8 cellular contexts compared by ENCODE assay signal in genomic region chr6:4021133-4021861, GRCh38. TPM values are rescaled to one million over a fixed set of nuclear protein-coding genes. Genes with fewer than 3 reads are reported as not detected.
A peak's percentile ranks its signal among the peaks of the same experiment; 100 is the strongest.
DNase-seq lines count a peak whose midpoint lies in the region; ATAC-seq and TF ChIP-seq lines count a peak whose summit lies in the region.

No MANE protein-coding gene starts in this region.

- intact Hi-C loops in spleen (cut with DNase I; ENCODE audit: low total_unique reads) = loop anchor here (10.0 kb wide), 1 partner anchor 114 kb away; the partner anchor contains the start of gene ECI2

- H3K4me1 ChIP-seq in spleen = peaks cover 43 to 88% (median 80%) of the 10 kb centered on the region in 6 donors

- H3K9me3 ChIP-seq in spleen = no peaks in the 10 kb centered on the region

- ATAC-seq in GM18909 (IDR thresholded peaks at IDR 0.05; ENCODE audit: poor library complexity, unreplicated experiment) = peak; percentile 64
- peak; percentile 56 for ATAC-seq in HG03196 (IDR thresholded peaks at IDR 0.05; ENCODE audit: unreplicated experiment)
- ATAC-seq in central memory CD8-positive, alpha-beta T cell (replicated peaks; ENCODE audit: extremely low read depth, poor library complexity, severe bottlenecking) = peak; percentile 53

- H3K36me3 Mint-ChIP-seq in central memory CD8-positive, alpha-beta T cell (ENCODE audit: insufficient read depth) = peaks cover 38% of the 10 kb centered on the region

- H3K27me3 ChIP-seq in spleen (replicated peaks in 1 of 7) = no peaks in the 10 kb centered on the region

- TF ChIP-seq CTCF in AG09319 (IDR thresholded peaks at IDR 0.05; ENCODE audit: low read depth, low read length) (peak; percentile 25), spleen (IDR thresholded peaks at IDR 0.05 in 8 of 11, conservative IDR thresholded peaks at IDR 0.05 in 3 of 11) (peak in 9 of 11 experiments; percentile 20 to 61 (median 42))

- no peaks in the 10 kb centered on the region for H3K36me3 ChIP-seq in spleen

- no peaks in the 10 kb centered on the region for H3K9me3 Mint-ChIP-seq in central memory CD8-positive, alpha-beta T cell

- peak in 2 of 3 donors; percentile 35 to 65 for TF ChIP-seq POLR2A in spleen (IDR thresholded peaks at IDR 0.05)

- peaks cover 57% of the 10 kb centered on the region for H3K4me1 Mint-ChIP-seq in central memory CD8-positive, alpha-beta T cell

- DNase-seq in AG09319 (ENCODE audit: extremely low read depth, low read depth) (peak; percentile 91), NCI-H226 (peak; percentile 97), iris pigment epithelial cell (ENCODE audit: low read depth) (peak; percentile 97), spleen (peak; percentile 97)
- DNase-seq in activated CD4-positive, CD25-positive, alpha-beta regulatory T cell treated with anti-CD3 and anti-CD28 coated beads, Interleukin-2, amount 50 U/mL, for 16 hours (ENCODE audit: low read depth, low spot score) = peak; percentile 68
- DNase-seq in central memory CD8-positive, alpha-beta T cell (ENCODE audit: low spot score in 2 of 2) = peak; percentile 61 to 69

- WGBS in spleen, 5 donors = 0 to 1% (median 0%) methylated on average over 25 to 65 of the region's 65 CpGs

- H3K27me3 Mint-ChIP-seq in central memory CD8-positive, alpha-beta T cell = no peaks in the 10 kb centered on the region

- H3K4me3 ChIP-seq in spleen = peak overlapping the region; percentile 67 to 88 (median 80)

- peak overlapping the region; percentile 90 to 98 (median 96) for H3K27ac ChIP-seq in spleen

- peak overlapping the region; percentile 97 for H3K27ac Mint-ChIP-seq in central memory CD8-positive, alpha-beta T cell (ENCODE audit: low read depth)

- peak overlapping the region; percentile 98 for H3K4me3 Mint-ChIP-seq in central memory CD8-positive, alpha-beta T cell

RNA-seq across cellular contexts. Expression of gene FAM217A, which starts 57.6 kb away (rescaled TPM):
- not detected for total RNA-seq in spleen
- polyA plus RNA-seq in spleen = not detected

Comparison
In these comparisons a context has a peak if more than half of its experiments do, and no peak if none do; other contexts are left out.
1. Peak in every context shown above with its lines: DNase-seq, ATAC-seq, H3K4me3 ChIP-seq and H3K27ac ChIP-seq.